8 cellular contexts compared by ENCODE assay signal in genomic region chr9:136726118-136726517, GRCh38. TPM values are rescaled to one million over a fixed set of nuclear protein-coding genes. Genes with fewer than 3 reads are reported as not detected.
DNase-seq lines count a peak whose midpoint lies in the region; ATAC-seq and TF ChIP-seq lines count a peak whose summit lies in the region.

No MANE protein-coding gene starts in this region.

- no peaks in the 10 kb centered on the region for H3K27me3 ChIP-seq in BE2C

- H3K36me3 ChIP-seq in BE2C = peaks cover 56% of the 10 kb centered on the region

- ATAC-seq in naive B cell (ENCODE audit: low read depth in 2 of 2) (no peak), GM19023 (IDR thresholded peaks at IDR 0.05; ENCODE audit: unreplicated experiment) (no peak), HG03521 (IDR thresholded peaks at IDR 0.05; ENCODE audit: unreplicated experiment) (no peak)

- H3K4me3 Mint-ChIP-seq in IgD-negative memory B cell = peak overlapping the region; percentile 94 to 99 (median 98)
- H3K4me3 Mint-ChIP-seq in naive B cell = peak overlapping the region; percentile 88 to 99 (median 97)

- peaks cover 3% of the 10 kb centered on the region for H3K36me3 Mint-ChIP-seq in IgD-negative memory B cell
- peaks cover 7 to 22% of the 10 kb centered on the region in 2 donors for H3K36me3 Mint-ChIP-seq in naive B cell

- H3K27me3 Mint-ChIP-seq in IgD-negative memory B cell (no peaks in the 10 kb centered on the region), naive B cell (peaks cover 0 to 3% (median 0%) of the 10 kb centered on the region in 3 donors)

- H3K9me3 Mint-ChIP-seq in IgD-negative memory B cell = no peaks in the 10 kb centered on the region
- H3K9me3 Mint-ChIP-seq in naive B cell = no peaks in the 10 kb centered on the region

- H3K27ac Mint-ChIP-seq in IgD-negative memory B cell (peak overlapping the region; percentile 96 to 100 (median 98)), naive B cell (peak overlapping the region; percentile 92 to 99 (median 96))

- TF ChIP-seq CTCF in BE2C (IDR thresholded peaks at IDR 0.05; ENCODE audit: low read depth, low read length) (no peak), choroid plexus epithelial cell (conservative IDR thresholded peaks at IDR 0.05; ENCODE audit: low read depth, low read length) (no peak)

- peaks cover 18% of the 10 kb centered on the region for H3K4me1 ChIP-seq in BE2C

- H3K9me3 ChIP-seq in BE2C = no peaks in the 10 kb centered on the region; the same call in 1 of the 2 replicates

- DNase-seq in BE2C = no peak
- DNase-seq in choroid plexus epithelial cell (ENCODE audit: low read depth) = no peak
- DNase-seq in naive B cell = no peak
- DNase-seq in OCI-M1 (lab: John Stamatoyannopoulos, UW) = no peak
- DNase-seq in iPS-NIHi7 (ENCODE audit: extremely low spot score) = no peak

- H3K4me3 ChIP-seq in BE2C (ENCODE audit: low read depth, low read length) = peak overlapping the region; percentile 100
- peak overlapping the region; percentile 90 for H3K4me3 ChIP-seq in choroid plexus epithelial cell (ENCODE audit: low read depth, low read length)

- peaks cover 11 to 21% (median 17%) of the 10 kb centered on the region in 3 donors for H3K4me1 Mint-ChIP-seq in IgD-negative memory B cell
- H3K4me1 Mint-ChIP-seq in naive B cell = peaks cover 18 to 55% (median 52%) of the 10 kb centered on the region in 3 donors

RNA-seq across cellular contexts. Expression of gene DIPK1B, which starts 13.7 kb away (rescaled TPM):
- polyA plus RNA-seq in BE2C (2012; ENCODE audit: insufficient read depth, insufficient read length, low read depth) = 119 TPM
- polyA plus RNA-seq in IgD-negative memory B cell = 0.90 TPM
- polyA plus RNA-seq in naive B cell (ENCODE audit: low read depth in 6 of 6) = 10 to 100 TPM in 4 of 6 donors, 1 to 10 TPM in 1, under 1 TPM in 1; 0.91 to 71.6 (median 15.1) TPM

RNA-seq across cellular contexts. Expression of gene LCN10, which starts 16.6 kb away (rescaled TPM):
- polyA plus RNA-seq in BE2C (2012; ENCODE audit: insufficient read depth, insufficient read length, low read depth) = not detected
- polyA plus RNA-seq in IgD-negative memory B cell = 68.0 TPM
- polyA plus RNA-seq in naive B cell (ENCODE audit: low read depth in 6 of 6) = 10 to 100 TPM; 46.1 to 86.0 (median 65.3) TPM

RNA-seq across cellular contexts. Expression of gene LCN6, which starts 22.2 kb away (rescaled TPM):
- not detected for polyA plus RNA-seq in BE2C (2012; ENCODE audit: insufficient read depth, insufficient read length, low read depth)
- not detected for polyA plus RNA-seq in IgD-negative memory B cell
- not detected for polyA plus RNA-seq in naive B cell (ENCODE audit: low read depth in 6 of 6)

RNA-seq across cellular contexts. Expression of gene LCN8, which starts 31.9 kb away (rescaled TPM):
- not detected for polyA plus RNA-seq in BE2C (2012; ENCODE audit: insufficient read depth, insufficient read length, low read depth)
- polyA plus RNA-seq in IgD-negative memory B cell = 0.44 TPM
- 10 to 100 TPM in 2 of 6 donors, under 1 TPM in 3, not detected in 1; 0.39 to 69.1 (median 0.73) TPM for polyA plus RNA-seq in naive B cell (ENCODE audit: low read depth in 6 of 6)

RNA-seq across cellular contexts. Expression of gene LCN15, which starts 38.2 kb away (rescaled TPM):
- not detected for polyA plus RNA-seq in BE2C (2012; ENCODE audit: insufficient read depth, insufficient read length, low read depth)
- not detected for polyA plus RNA-seq in IgD-negative memory B cell
- polyA plus RNA-seq in naive B cell (ENCODE audit: low read depth in 6 of 6) = under 1 TPM in 1 of 6 donors, not detected in 5; 0.09 TPM
